14 cellular contexts compared by ENCODE assay signal in the genomic region with DNA sequence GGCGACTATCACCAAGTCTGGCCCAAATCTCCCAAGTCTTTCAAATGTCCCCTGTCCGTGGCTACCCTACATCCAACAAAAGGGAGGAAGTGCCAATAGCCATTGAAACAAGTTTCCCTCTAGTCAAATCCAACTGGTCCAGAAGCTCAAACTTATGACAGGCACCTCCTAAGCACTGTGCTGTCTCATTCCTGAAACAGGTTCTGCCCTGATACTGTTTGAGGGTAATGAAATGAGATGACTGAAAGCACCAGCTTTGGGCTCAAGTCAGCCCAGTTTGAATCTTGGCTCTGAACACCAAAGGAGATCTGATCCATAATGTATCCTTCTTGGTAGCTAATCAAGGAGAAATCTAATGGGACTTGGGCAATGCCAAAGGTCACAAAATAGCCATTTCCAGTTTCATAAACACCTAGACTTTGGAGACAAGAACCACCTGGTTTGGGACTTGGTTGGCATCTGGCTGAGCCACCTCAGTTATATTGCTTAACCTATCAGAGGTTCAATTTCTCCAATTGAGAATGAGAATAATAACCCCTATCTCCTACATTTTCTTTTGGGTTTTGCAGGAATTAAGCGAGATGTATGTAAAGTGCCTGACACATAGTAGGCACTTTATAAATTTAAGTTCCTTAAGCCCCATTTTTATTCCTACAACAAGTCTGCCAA. TPM values are rescaled to one million over a fixed set of nuclear protein-coding genes. Genes with fewer than 3 reads are reported as not detected.
DNase-seq lines count a peak whose midpoint lies in the region; ATAC-seq and TF ChIP-seq lines count a peak whose summit lies in the region.
"Had no signal": no experiment of that assay in that cellular context is flagged by ENCODE, and none has a peak within 500 bp of the region (broad histone marks: within the 10 kb centered on the region; RNA-seq: fewer than 3 reads in every experiment).

No MANE protein-coding gene starts in this region.

- no peaks in the 10 kb centered on the region for H3K36me3 ChIP-seq in Peyer's patch
- H3K36me3 ChIP-seq in effector memory CD4-positive, alpha-beta T cell (ENCODE audit: control insufficient read depth, insufficient read depth, low read length): no peaks in the 10 kb centered on the region

- H3K36me3 Mint-ChIP-seq in activated CD4-positive, alpha-beta T cell treated with anti-CD3 and anti-CD28 coated beads for 36 hours (ENCODE audit: low read depth): no peaks in the 10 kb centered on the region

- POLR2A ChIA-PET in activated CD4-positive, alpha-beta T cell treated with anti-CD3 and anti-CD28 coated beads for 36 hours (lab: Charles Lee): no interaction called here

- H3K27me3 ChIP-seq in Peyer's patch: no peaks in the 10 kb centered on the region
- H3K27me3 ChIP-seq in effector memory CD4-positive, alpha-beta T cell (replicated peaks; ENCODE audit: control insufficient read depth, insufficient read depth, low read length, poor library complexity, severe bottlenecking): no peaks in the 10 kb centered on the region

- CTCF ChIA-PET in activated CD4-positive, alpha-beta T cell treated with anti-CD3 and anti-CD28 coated beads for 36 hours (lab: Charles Lee): interaction anchor here (0.9 to 2.3 kb wide), 3 partner anchors 8 to 116 kb away, joined by 3 to 8 read pairs (median 3); no protein-coding TSS in a partner anchor

- intact Hi-C loops in activated CD4-positive, alpha-beta T cell treated with anti-CD3 and anti-CD28 coated beads for 36 hours (cut with DNase I, micrococcal nuclease): no loop called here

- H3K9me3 ChIP-seq in Peyer's patch: no peaks in the 10 kb centered on the region
- H3K9me3 ChIP-seq in effector memory CD4-positive, alpha-beta T cell (ENCODE audit: control insufficient read depth, low read length): no peaks in the 10 kb centered on the region

- H3K4me1 Mint-ChIP-seq in activated CD4-positive, alpha-beta T cell treated with anti-CD3 and anti-CD28 coated beads for 36 hours: peaks cover 11% of the 10 kb centered on the region
- H3K4me1 Mint-ChIP-seq: T-helper 17 cell had no signal

- no peaks in the 10 kb centered on the region for H3K27me3 Mint-ChIP-seq in activated CD4-positive, alpha-beta T cell treated with anti-CD3 and anti-CD28 coated beads for 36 hours

- DNase-seq in activated CD4-positive, alpha-beta T cell treated with anti-CD3 and anti-CD28 coated beads for 36 hours: no peak
- DNase-seq in activated CD4-positive, alpha-beta T cell treated with anti-CD3 and anti-CD28 coated beads, Interleukin-2, amount 50 U/mL, for 48 hours: no peak
- DNase-seq in Peyer's patch (no peak), NCI-H128 (lab: John Stamatoyannopoulos, UW; ENCODE audit: unreplicated experiment) (no peak)
- DNase-seq in effector memory CD4-positive, alpha-beta T cell: no peak
- DNase-seq: Calu3, foreskin fibroblast, HFFc6, NCI-H1092, NCI-H226, T-helper 17 cell had no signal

- H3K4me3 Mint-ChIP-seq in activated CD4-positive, alpha-beta T cell treated with anti-CD3 and anti-CD28 coated beads for 36 hours: no peak overlapping the region
- H3K4me3 Mint-ChIP-seq: HFFc6, T-helper 17 cell had no signal

- no peak for TF ChIP-seq POLR2A in Peyer's patch (IDR thresholded peaks at IDR 0.05)

- H3K27ac ChIP-seq in Peyer's patch (peak overlapping the region in 1 of 4 donors; percentile 77), skin epidermis (peak overlapping the region in 5 of 21 experiments; percentile 61 to 82 (median 72))
- H3K27ac ChIP-seq in effector memory CD4-positive, alpha-beta T cell (ENCODE audit: insufficient read depth, low read length, poor library complexity, severe bottlenecking): no peak overlapping the region

- H3K27ac Mint-ChIP-seq in activated CD4-positive, alpha-beta T cell treated with anti-CD3 and anti-CD28 coated beads for 36 hours: peak overlapping the region; percentile 31
- H3K27ac Mint-ChIP-seq: HFFc6, T-helper 17 cell had no signal

- no peaks in the 10 kb centered on the region for H3K9me3 Mint-ChIP-seq in activated CD4-positive, alpha-beta T cell treated with anti-CD3 and anti-CD28 coated beads for 36 hours (ENCODE audit: low read depth)

- peak; percentile 79 for ATAC-seq in activated CD4-positive, alpha-beta T cell treated with anti-CD3 and anti-CD28 coated beads for 36 hours
- ATAC-seq in HG02642 (IDR thresholded peaks at IDR 0.05; ENCODE audit: poor library complexity, unreplicated experiment) (no peak), HG02610 (IDR thresholded peaks at IDR 0.05; ENCODE audit: unreplicated experiment) (no peak)
- ATAC-seq: T-helper 17 cell had no signal

- TF ChIP-seq CTCF in Peyer's patch (IDR thresholded peaks at IDR 0.05): no peak

- peak overlapping the region in 3 of 4 donors; percentile 47 to 48 (median 47) for H3K4me3 ChIP-seq in Peyer's patch
- peak overlapping the region; percentile 54 for H3K4me3 ChIP-seq in effector memory CD4-positive, alpha-beta T cell (ENCODE audit: insufficient read depth, low read depth, low read length, poor library complexity, severe bottlenecking)
- H3K4me3 ChIP-seq in skin epidermis: peak overlapping the region in 5 of 7 experiments; percentile 37 to 50 (median 45)

- H3K4me1 ChIP-seq in Peyer's patch: peaks cover 0 to 3% (median 0%) of the 10 kb centered on the region in 4 donors
- no peaks in the 10 kb centered on the region for H3K4me1 ChIP-seq in effector memory CD4-positive, alpha-beta T cell (ENCODE audit: control insufficient read depth, insufficient read depth, low read length, poor library complexity, severe bottlenecking)

RNA-seq across cellular contexts. Expression of a gene that starts 34.7 kb away (rescaled TPM):
- total RNA-seq in activated CD4-positive, alpha-beta T cell treated with anti-CD3 and anti-CD28 coated beads for 36 hours: 100 to 1,000 TPM in 1 of 2 experiments, 10 to 100 TPM in 1; 73.8 to 106 TPM
- 100 to 1,000 TPM in 1 of 4 donors, 10 to 100 TPM in 3; 10.5 to 167 (median 29.4) TPM for total RNA-seq in Peyer's patch
